In genomic region chr3:131025500-131025899, GRCh38 we compare ENCODE assay signal across 10 cellular contexts. TPM values are rescaled to one million over a fixed set of nuclear protein-coding genes. Genes with fewer than 3 reads are reported as not detected.
A peak's percentile ranks its signal among the peaks of the same experiment; 100 is the strongest.
DNase-seq lines count a peak whose midpoint lies in the region; ATAC-seq and TF ChIP-seq lines count a peak whose summit lies in the region.
"Had no signal": no experiment of that assay in that cellular context is flagged by ENCODE, and none has a peak within 500 bp of the region (broad histone marks: within the 10 kb centered on the region; RNA-seq: fewer than 3 reads in every experiment).

No MANE protein-coding gene starts in this region.

- H3K36me3 ChIP-seq in ACC112 (ENCODE audit: insufficient read depth, low read length) (peaks cover 12% of the 10 kb centered on the region; the same call in 1 of the 2 replicates), HUES64 (ENCODE audit: insufficient read depth, low read length) (peaks cover 16% of the 10 kb centered on the region), mammary epithelial cell (ENCODE audit: insufficient read depth, low read length) (no peaks in the 10 kb centered on the region)

- DNase-seq in mammary epithelial cell: no peak
- DNase-seq in naive thymus-derived CD8-positive, alpha-beta T cell: no peak
- no peak for DNase-seq in GM10248 (ENCODE audit: extremely low spot score)
- DNase-seq in anterior cingulate cortex (lab: John Stamatoyannopoulos, UW): no peak
- no peak for DNase-seq in mucosa of gallbladder (ENCODE audit: low spot score)
- DNase-seq: activated CD8-positive, alpha-beta memory T cell treated with anti-CD3 and anti-CD28 coated beads for 24 hours; NCI-H187 treated with DMSO at 0.1 percent for 48 hours had no signal

- H2AFZ ChIP-seq in ACC112 (ENCODE audit: low read length, unreplicated experiment) (no peak overlapping the region), mammary epithelial cell (ENCODE audit: low read depth, low read length) (no peak overlapping the region)

- peak overlapping the region; percentile 96 to 99 (median 98) for H3K27ac Mint-ChIP-seq in naive thymus-derived CD8-positive, alpha-beta T cell

- peak overlapping the region; percentile 87 to 96 (median 92) for H3K4me3 Mint-ChIP-seq in naive thymus-derived CD8-positive, alpha-beta T cell

- in situ Hi-C loops in mammary epithelial cell (cut with MboI; ENCODE audit: low sequenced_read_pairs in 2 of 2): loop anchor here (25.0 kb wide), 2 partner anchors 987 to 1162 kb away; no protein-coding TSS in a partner anchor

- H3K27me3 ChIP-seq in ACC112 (ENCODE audit: insufficient read depth, low read length) (no peaks in the 10 kb centered on the region), HUES64 (ENCODE audit: insufficient read depth, low read length) (0 out of 2 replicates have a peak, but pooled peaks cover 3% of the 10 kb centered on the region), mammary epithelial cell (ENCODE audit: insufficient read depth, low read length) (no peaks in the 10 kb centered on the region)

- peak overlapping the region; percentile 88 for H3K4me2 ChIP-seq in mammary epithelial cell (ENCODE audit: insufficient read depth, low read depth, low read length)

- no peaks in the 10 kb centered on the region for H4K20me1 ChIP-seq in mammary epithelial cell (ENCODE audit: insufficient read depth, low read length)

- peaks cover 10% of the 10 kb centered on the region for H3K4me1 ChIP-seq in ACC112 (ENCODE audit: control insufficient read depth, insufficient read depth, low read length, unreplicated experiment)
- peaks cover 6% of the 10 kb centered on the region; the same call in 1 of the 2 replicates for H3K4me1 ChIP-seq in HUES64 (ENCODE audit: insufficient read depth, low read length)
- peaks cover 4% of the 10 kb centered on the region for H3K4me1 ChIP-seq in mammary epithelial cell (ENCODE audit: insufficient read depth, low read length)

- H3K9me3 Mint-ChIP-seq in naive thymus-derived CD8-positive, alpha-beta T cell: no peaks in the 10 kb centered on the region

- H3K36me3 Mint-ChIP-seq in naive thymus-derived CD8-positive, alpha-beta T cell: peaks cover 4 to 32% (median 25%) of the 10 kb centered on the region in 3 donors

- 94% methylated on average over 1 of the region's 1 CpG for WGBS in HUES64
- WGBS in mammary epithelial cell (ENCODE audit: low coverage, missing lambda C conversion rate): 78% methylated on average over 1 of the region's 1 CpG

- intact Hi-C loops in mammary epithelial cell (cut with micrococcal nuclease): loop anchor here (5.0 kb wide), 1 partner anchor 357 kb away; the partner anchor contains the start of gene NUDT16

- POLR2A ChIA-PET in naive thymus-derived CD8-positive, alpha-beta T cell (lab: Charles Lee): interaction anchor here (0.8 to 2.0 kb wide), 4 partner anchors 16 to 278 kb away, joined by 3 to 24 read pairs (median 5); partner anchors contain the start of gene ATP2C1
- POLR2A ChIA-PET in GM10248 (lab: Yijun Ruan, JAX): no interaction called here

- no peak for TF ChIP-seq CTCF in mammary epithelial cell (conservative IDR thresholded peaks at IDR 0.05 in 1 of 2, IDR thresholded peaks at IDR 0.05 in 1 of 2; ENCODE audit: extremely low read depth in 1 of 2, insufficient read depth in 1 of 2, low read depth in 1 of 2, low read length in 2 of 2)
- TF ChIP-seq CTCF in GM10248 (IDR thresholded peaks at IDR 0.05; ENCODE audit: control extremely low read depth, extremely low read depth, low read depth, missing control alignments): no peak

- H3K4me1 Mint-ChIP-seq in naive thymus-derived CD8-positive, alpha-beta T cell: peaks cover 34 to 71% (median 65%) of the 10 kb centered on the region in 4 donors

- H3K9me3 ChIP-seq in HUES64 (ENCODE audit: insufficient read depth, low read depth, low read length) (no peaks in the 10 kb centered on the region), mammary epithelial cell (replicated peaks; ENCODE audit: insufficient read depth, low read length) (no peaks in the 10 kb centered on the region)

- no peaks in the 10 kb centered on the region for H3K79me2 ChIP-seq in ACC112 (ENCODE audit: control insufficient read depth, insufficient read depth, low read length, unreplicated experiment)
- peaks cover 2% of the 10 kb centered on the region for H3K79me2 ChIP-seq in mammary epithelial cell (ENCODE audit: insufficient read depth, low read length)

- dilution Hi-C loops in mammary epithelial cell (cut with HindIII; ENCODE audit: low sequenced_read_pairs): no loop called here

- H3K27ac ChIP-seq in ACC112 (ENCODE audit: low read depth, low read length) (no peak overlapping the region), HUES64 (ENCODE audit: low read depth, low read length) (no peak overlapping the region), mammary epithelial cell (ENCODE audit: insufficient read depth, low read depth, low read length) (peak overlapping the region; percentile 97)

- no peak overlapping the region for H3K9ac ChIP-seq in HUES64 (ENCODE audit: low read depth, low read length)
- no peak overlapping the region for H3K9ac ChIP-seq in mammary epithelial cell (ENCODE audit: insufficient read depth, low read length)

- no peak for ATAC-seq in naive thymus-derived CD8-positive, alpha-beta T cell
- no peak for ATAC-seq in HG03139 (IDR thresholded peaks at IDR 0.05; ENCODE audit: unreplicated experiment)

- no TSS peak for BruUV-seq in mammary epithelial cell (replicated peaks; lab: Mats Ljungman, UMichigan)

- no peaks in the 10 kb centered on the region for H3K27me3 Mint-ChIP-seq in naive thymus-derived CD8-positive, alpha-beta T cell

- CTCF ChIA-PET in mammary epithelial cell (lab: Charles Lee; ENCODE audit: low non-redundant PET): no interaction called here
- CTCF ChIA-PET in GM10248 (lab: Yijun Ruan, JAX): interaction anchor here (1.0 to 1.6 kb wide), 5 partner anchors 11 to 61 kb away, joined by 3 to 7 read pairs (median 3); no protein-coding TSS in a partner anchor

- H3K4me3 ChIP-seq in ACC112 (ENCODE audit: low read depth, low read length): peak overlapping the region; percentile 84
- peak overlapping the region; percentile 83 for H3K4me3 ChIP-seq in HUES64 (ENCODE audit: low read length)
- peak overlapping the region in 2 of 3 experiments; percentile 68 to 81 for H3K4me3 ChIP-seq in mammary epithelial cell (replicated peaks in 1 of 3; ENCODE audit: insufficient read depth in 1 of 3, low read depth in 2 of 3, low read length in 3 of 3)

RNA-seq across cellular contexts. Expression of gene ASTE1, which starts 1.1 kb away (rescaled TPM):
- 7.0 TPM for polyA plus RNA-seq in HUES64 (2013, experiment 1 of 2)
- polyA plus RNA-seq in HUES64 (2013, experiment 2 of 2): 6.7 TPM
- total RNA-seq in mammary epithelial cell (1 to 10 TPM; 4.4 to 6.3 TPM), mucosa of gallbladder (6.0 TPM)
- 4.2 TPM for polyA plus RNA-seq in mammary epithelial cell
- 0.83 TPM for polyA minus RNA-seq in mammary epithelial cell
- total RNA-seq in naive thymus-derived CD8-positive, alpha-beta T cell: 10 to 100 TPM; 26.0 to 30.8 TPM
- 10 to 100 TPM; 16.3 to 25.4 (median 22.8) TPM for polyA plus RNA-seq in naive thymus-derived CD8-positive, alpha-beta T cell

RNA-seq across cellular contexts. Expression of gene NEK11, which starts 1.2 kb away (rescaled TPM):
- 1.6 TPM for polyA plus RNA-seq in HUES64 (2013, experiment 1 of 2)
- 2.1 TPM for polyA plus RNA-seq in HUES64 (2013, experiment 2 of 2)
- 10 to 100 TPM in 1 of 2 donors, 1 to 10 TPM in 1; 7.7 to 20.2 TPM for total RNA-seq in mammary epithelial cell
- 2.7 TPM for polyA plus RNA-seq in mammary epithelial cell
- polyA minus RNA-seq in mammary epithelial cell: 19.0 TPM
- total RNA-seq in naive thymus-derived CD8-positive, alpha-beta T cell: 1 to 10 TPM; 5.2 to 5.7 TPM
- 1 to 10 TPM in 2 of 3 donors, under 1 TPM in 1; 0.82 to 2.3 (median 1.2) TPM for polyA plus RNA-seq in naive thymus-derived CD8-positive, alpha-beta T cell
- total RNA-seq in mucosa of gallbladder: 10.9 TPM
